Comparison of ENCODE assay signal across 1 cellular context in genomic region chr2:232416521-232417470, GRCh38.
TF ChIP-seq lines count a peak whose summit lies in the region.

No MANE protein-coding gene starts in this region.

TF ChIP-seq in SK-N-SH, 30 proteins besides CTCF, POLR2A, EP300 and RAD21 (continued from another document):
- no peak for TF ChIP-seq ZBTB33 (IDR thresholded peaks at IDR 0.05; ENCODE audit: borderline replicate concordance, low read depth)
- TF ChIP-seq FOXJ3 (CRISPR knock-in tag; IDR thresholded peaks at IDR 0.05): no peak
- TF ChIP-seq GATA2 (CRISPR knock-in tag; IDR thresholded peaks at IDR 0.05): no peak
- no peak for TF ChIP-seq NFIC (IDR thresholded peaks at IDR 0.05; ENCODE audit: borderline replicate concordance)
TF ChIP-seq in SK-N-SH: peak in this region for 0.
